ENCODE assay signal across 1 cellular context in genomic region chr19:6828306-6828697, GRCh38.
TF ChIP-seq lines count a peak whose summit lies in the region.

No MANE protein-coding gene starts in this region.

TF ChIP-seq in A549, 52 proteins besides CTCF, POLR2A, EP300 and RAD21:
- TF ChIP-seq E2F6 (IDR thresholded peaks at IDR 0.05; ENCODE audit: borderline replicate concordance, low read depth) (no peak), CBX8 (IDR thresholded peaks at IDR 0.05) (no peak), CHD2 (IDR thresholded peaks at IDR 0.05; ENCODE audit: low read length, partially characterized antibody) (no peak), HDAC2 (IDR thresholded peaks at IDR 0.05) (no peak), CEBPB (IDR thresholded peaks at IDR 0.05) (no peak), JUN (IDR thresholded peaks at IDR 0.05) (no peak), KDM5A (IDR thresholded peaks at IDR 0.05) (no peak), SMC3 (IDR thresholded peaks at IDR 0.05) (no peak), RARB (CRISPR knock-in tag; IDR thresholded peaks at IDR 0.05) (no peak), EHMT2 (IDR thresholded peaks at IDR 0.05; ENCODE audit: low read depth) (no peak), RFX5 (IDR thresholded peaks at IDR 0.05) (no peak), RCOR1 (IDR thresholded peaks at IDR 0.05; ENCODE audit: low read depth, low read length) (no peak), BCL3 (IDR thresholded peaks at IDR 0.05) (0 out of 3 replicates have a peak, but pooled peaks have one; percentile 29), MAX (IDR thresholded peaks at IDR 0.05) (peak; percentile 51; the same call in 1 of the 2 replicates), HOXB13 (CRISPR knock-in tag; IDR thresholded peaks at IDR 0.05; ENCODE audit: low read depth) (no peak), ZSCAN20 (CRISPR knock-in tag; IDR thresholded peaks at IDR 0.05) (no peak), FOSL2 (IDR thresholded peaks at IDR 0.05) (no peak), FOSL2 (CRISPR knock-in tag; IDR thresholded peaks at IDR 0.05) (peak; percentile 81), MAZ (IDR thresholded peaks at IDR 0.05; ENCODE audit: borderline replicate concordance, low read depth, low read length) (no peak)
TF ChIP-seq in A549: peak in this region for 3.
